ENCODE assay signal across 15 cellular contexts in the genomic region with DNA sequence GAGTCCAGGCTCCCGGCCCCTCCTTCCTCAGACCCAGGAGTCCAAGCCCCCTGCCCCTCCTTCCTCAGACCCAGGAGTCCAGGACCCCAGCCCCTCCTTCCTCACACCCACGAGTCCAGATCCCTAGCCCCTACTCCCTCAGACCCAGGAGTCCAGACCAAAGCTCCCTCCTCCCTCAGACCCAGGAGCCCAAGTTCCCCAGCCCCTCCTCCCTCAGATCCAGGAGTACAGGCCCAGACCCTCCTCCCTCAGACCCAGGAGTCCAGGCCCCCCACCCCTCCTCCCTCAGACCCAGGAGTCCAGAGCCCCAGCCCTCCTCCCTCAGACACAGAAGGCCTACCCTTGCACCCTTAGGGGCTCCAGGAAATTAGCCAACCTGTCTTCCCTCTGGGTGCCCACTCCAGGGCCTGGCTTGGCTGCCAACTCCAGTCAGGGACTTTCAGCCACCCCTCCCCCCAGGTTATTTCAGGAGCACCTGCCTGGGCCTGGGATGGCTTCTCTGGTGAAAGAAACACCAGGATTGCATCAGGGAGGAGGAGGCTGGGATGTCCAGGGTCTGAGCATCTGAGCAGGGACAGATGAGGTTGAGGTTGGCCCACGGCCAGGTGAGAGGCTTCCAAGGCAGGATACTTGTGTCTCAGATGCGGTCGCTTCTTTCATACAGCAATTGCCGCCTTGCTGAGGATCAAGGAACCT. TPM values are rescaled to one million over a fixed set of nuclear protein-coding genes. Genes with fewer than 3 reads are reported as not detected.
DNase-seq lines count a peak whose midpoint lies in the region; ATAC-seq and TF ChIP-seq lines count a peak whose summit lies in the region.
"Had no signal": no experiment of that assay in that cellular context is flagged by ENCODE, and none has a peak within 500 bp of the region (broad histone marks: within the 10 kb centered on the region; RNA-seq: fewer than 3 reads in every experiment).

A gene with protein sequence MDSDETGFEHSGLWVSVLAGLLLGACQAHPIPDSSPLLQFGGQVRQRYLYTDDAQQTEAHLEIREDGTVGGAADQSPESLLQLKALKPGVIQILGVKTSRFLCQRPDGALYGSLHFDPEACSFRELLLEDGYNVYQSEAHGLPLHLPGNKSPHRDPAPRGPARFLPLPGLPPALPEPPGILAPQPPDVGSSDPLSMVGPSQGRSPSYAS (plus strand): TSS at position 575 of the 696 bp plus-strand sequence. CDS start 713 bp downstream, outside the sequence.

- H3K4me1 ChIP-seq in HAP-1 (peaks cover 8% of the 10 kb centered on the region), Peyer's patch (peaks cover 0 to 17% (median 10%) of the 10 kb centered on the region in 4 donors)

- in situ Hi-C loops in HAP-1 (cut with MboI; ENCODE audit: low sequenced_read_pairs), result no loop called here

- TF ChIP-seq CTCF in Peyer's patch (IDR thresholded peaks at IDR 0.05), result no peak

- POLR2A ChIA-PET in naive thymus-derived CD8-positive, alpha-beta T cell (lab: Charles Lee), result interaction anchor here (0.6 kb wide), 1 partner anchor 981 kb away, joined by 3 read pairs; no protein-coding TSS in a partner anchor

- TF ChIP-seq POLR2A in Peyer's patch (IDR thresholded peaks at IDR 0.05), result no peak

- no peak for DNase-seq in stimulated activated naive CD8-positive, alpha-beta T cell treated with anti-CD3 and anti-CD28 coated beads, Interleukin-15, amount 100 ng/mL, for 72 hours
- DNase-seq in stimulated activated naive CD8-positive, alpha-beta T cell treated with anti-CD3 and anti-CD28 coated beads, Interleukin-15, Interleukin-2, amounts not matched to agents 100 U/mL and 50 U/mL, for 24 hours, result no peak
- peak; percentile 31 for DNase-seq in OCI-M1 (lab: John Stamatoyannopoulos, UW)
- no peak for DNase-seq in left lobe of liver (ENCODE audit: low spot score)
- DNase-seq in HAP-1 (ENCODE audit: low spot score in 2 of 2), result no peak
- no peak for DNase-seq in naive thymus-derived CD8-positive, alpha-beta T cell
- no peak for DNase-seq in NOMO-1 (lab: John Stamatoyannopoulos, UW; ENCODE audit: unreplicated experiment in 2 of 2)
- no peak for DNase-seq in Peyer's patch
- DNase-seq: activated naive CD8-positive, alpha-beta T cell treated with anti-CD3 and anti-CD28 coated beads, Interleukin-2, amount 10 ng/mL, durations not matched to agents 7 days and 5 days; caudate nucleus; NCI-H446 treated with DMSO at 0.1 percent for 48 hours; ovary; T-cell had no signal

- H3K4me3 Mint-ChIP-seq in stimulated activated naive CD8-positive, alpha-beta T cell treated with anti-CD3 and anti-CD28 coated beads, Interleukin-15, amount 100 ng/mL, for 72 hours, result no peak within 1 kb of the TSS
- H3K4me3 Mint-ChIP-seq in naive thymus-derived CD8-positive, alpha-beta T cell, result peak within 1 kb of the TSS in 1 of 10 donors; percentile 48
- H3K4me3 Mint-ChIP-seq: activated naive CD8-positive, alpha-beta T cell treated with anti-CD3 and anti-CD28 coated beads, Interleukin-2, amount 10 ng/mL, durations not matched to agents 7 days and 5 days had no signal

- H3K9me3 ChIP-seq in HAP-1, result no peaks in the 10 kb centered on the region; the same call in 1 of the 2 replicates
- no peaks in the 10 kb centered on the region for H3K9me3 ChIP-seq in Peyer's patch
- H3K9me3 ChIP-seq: gastroesophageal sphincter, ovary had no signal

- peaks cover 19% of the 10 kb centered on the region for H3K4me1 Mint-ChIP-seq in stimulated activated naive CD8-positive, alpha-beta T cell treated with anti-CD3 and anti-CD28 coated beads, Interleukin-15, amount 100 ng/mL, for 72 hours
- peaks cover 11 to 20% (median 16%) of the 10 kb centered on the region in 4 donors for H3K4me1 Mint-ChIP-seq in naive thymus-derived CD8-positive, alpha-beta T cell

- H3K9me3 Mint-ChIP-seq in stimulated activated naive CD8-positive, alpha-beta T cell treated with anti-CD3 and anti-CD28 coated beads, Interleukin-15, amount 100 ng/mL, for 72 hours, result no peaks in the 10 kb centered on the region
- H3K9me3 Mint-ChIP-seq in naive thymus-derived CD8-positive, alpha-beta T cell, result no peaks in the 10 kb centered on the region
- H3K9me3 Mint-ChIP-seq: activated naive CD8-positive, alpha-beta T cell treated with anti-CD3 and anti-CD28 coated beads, Interleukin-2, amount 10 ng/mL, durations not matched to agents 7 days and 5 days; T-cell had no signal

- ATAC-seq in stimulated activated naive CD8-positive, alpha-beta T cell treated with anti-CD3 and anti-CD28 coated beads, Interleukin-15, amount 100 ng/mL, for 72 hours, result no peak
- ATAC-seq in stimulated activated naive CD8-positive, alpha-beta T cell treated with anti-CD3 and anti-CD28 coated beads, Interleukin-15, Interleukin-2, amounts not matched to agents 100 U/mL and 50 U/mL, for 24 hours, result no peak
- ATAC-seq in left lobe of liver, result peak; percentile 45
- no peak for ATAC-seq in naive thymus-derived CD8-positive, alpha-beta T cell
- ATAC-seq: gastroesophageal sphincter, T-cell had no signal

- H3K27ac ChIP-seq in Peyer's patch, result no peak within 1 kb of the TSS
- H3K27ac ChIP-seq: gastroesophageal sphincter, ovary had no signal

- 0 out of 2 replicates have a peak, but pooled peaks cover 2% of the 10 kb centered on the region for H3K27me3 ChIP-seq in HAP-1 (ENCODE audit: low read depth)
- H3K27me3 ChIP-seq in Peyer's patch, result no peaks in the 10 kb centered on the region
- H3K27me3 ChIP-seq: ovary had no signal

- no peak within 1 kb of the TSS for H3K4me3 ChIP-seq in HAP-1
- H3K4me3 ChIP-seq in Peyer's patch, result peak within 1 kb of the TSS in 1 of 4 donors; percentile 21
- H3K4me3 ChIP-seq: gastroesophageal sphincter, ovary had no signal

- peaks cover 51% of the 10 kb centered on the region for H3K27me3 Mint-ChIP-seq in stimulated activated naive CD8-positive, alpha-beta T cell treated with anti-CD3 and anti-CD28 coated beads, Interleukin-15, amount 100 ng/mL, for 72 hours
- H3K27me3 Mint-ChIP-seq in naive thymus-derived CD8-positive, alpha-beta T cell, result peaks cover 4 to 34% (median 13%) of the 10 kb centered on the region in 5 donors

- H3K36me3 Mint-ChIP-seq in naive thymus-derived CD8-positive, alpha-beta T cell, result no peaks in the 10 kb centered on the region
- H3K36me3 Mint-ChIP-seq: activated naive CD8-positive, alpha-beta T cell treated with anti-CD3 and anti-CD28 coated beads, Interleukin-2, amount 10 ng/mL, durations not matched to agents 7 days and 5 days; T-cell had no signal

- peak within 1 kb of the TSS; percentile 19 to 49 for H3K27ac Mint-ChIP-seq in stimulated activated naive CD8-positive, alpha-beta T cell treated with anti-CD3 and anti-CD28 coated beads, Interleukin-15, amount 100 ng/mL, for 72 hours
- H3K27ac Mint-ChIP-seq in naive thymus-derived CD8-positive, alpha-beta T cell, result no peak within 1 kb of the TSS
- H3K27ac Mint-ChIP-seq: activated naive CD8-positive, alpha-beta T cell treated with anti-CD3 and anti-CD28 coated beads, Interleukin-2, amount 10 ng/mL, durations not matched to agents 7 days and 5 days; T-cell had no signal

- H3K36me3 ChIP-seq in HAP-1 (replicated peaks), result no peaks in the 10 kb centered on the region
- H3K36me3 ChIP-seq in Peyer's patch, result no peaks in the 10 kb centered on the region
- H3K36me3 ChIP-seq: gastroesophageal sphincter, ovary had no signal

RNA-seq across cellular contexts. Expression of the gene that starts here (rescaled TPM):
- total RNA-seq in left lobe of liver (0.75 TPM), Peyer's patch (not detected)
- not detected for total RNA-seq in naive thymus-derived CD8-positive, alpha-beta T cell
- polyA plus RNA-seq in naive thymus-derived CD8-positive, alpha-beta T cell, result not detected
- total RNA-seq: activated naive CD8-positive, alpha-beta T cell treated with anti-CD3 and anti-CD28 coated beads, Interleukin-2, amount 10 ng/mL, durations not matched to agents 7 days and 5 days; gastroesophageal sphincter; ovary; T-cell had no signal
- polyA plus RNA-seq: AG04450, ovary had no signal

Comparison
In these comparisons a context has a peak if more than half of its experiments do, and no peak if none do; other contexts are left out.
1. Peak in ATAC-seq in left lobe of liver; RNA of the gene not detected or under 1 TPM.
2. H3K27ac Mint-ChIP-seq: peak in stimulated activated naive CD8-positive, alpha-beta T cell treated with anti-CD3 and anti-CD28 coated beads, Interleukin-15, amount 100 ng/mL, for 72 hours (2 of 2); none in naive thymus-derived CD8-positive, alpha-beta T cell (0 of 10).